17 cellular contexts compared by ENCODE assay signal in the genomic region with DNA sequence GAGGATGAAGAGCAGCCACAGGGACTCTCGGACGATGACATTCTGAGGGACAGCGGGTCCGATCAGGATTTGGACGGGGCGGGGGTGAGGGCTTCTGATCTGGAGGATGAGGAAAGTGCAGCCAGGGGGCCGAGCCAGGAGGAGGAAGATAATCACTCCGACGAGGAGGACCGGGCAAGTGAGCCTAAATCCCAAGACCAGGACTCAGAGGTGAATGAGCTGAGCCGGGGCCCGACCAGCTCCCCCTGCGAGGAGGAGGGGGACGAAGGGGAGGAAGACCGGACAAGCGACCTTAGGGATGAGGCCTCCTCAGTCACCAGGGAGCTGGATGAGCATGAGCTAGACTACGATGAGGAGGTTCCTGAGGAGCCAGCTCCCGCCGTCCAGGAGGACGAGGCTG. TPM values are rescaled to one million over a fixed set of nuclear protein-coding genes. Genes with fewer than 3 reads are reported as not detected.
DNase-seq lines count a peak whose midpoint lies in the region; ATAC-seq, FAIRE-seq and TF ChIP-seq lines count a peak whose summit lies in the region.
"Had no signal": no experiment of that assay in that cellular context is flagged by ENCODE, and none has a peak within 500 bp of the region (broad histone marks: within the 10 kb centered on the region; RNA-seq: fewer than 3 reads in every experiment).

No MANE protein-coding gene starts in this region.

- no peaks in the 10 kb centered on the region for H3K9me3 Mint-ChIP-seq in activated T-cell treated with anti-CD3 and anti-CD28 coated beads, Interleukin-2, amount 50 U/mL, for 72 hours
- no peaks in the 10 kb centered on the region for H3K9me3 Mint-ChIP-seq in activated T-cell treated with anti-CD3 and anti-CD28 coated beads, Interleukin-2, amount 50 U/mL, for 4 hours
- no peaks in the 10 kb centered on the region for H3K9me3 Mint-ChIP-seq in activated naive CD8-positive, alpha-beta T cell treated with anti-CD3 and anti-CD28 coated beads, Interleukin-2, amount 10 ng/mL, durations not matched to agents 7 days and 5 days
- H3K9me3 Mint-ChIP-seq in endothelial cell (ENCODE audit: unreplicated experiment) = no peaks in the 10 kb centered on the region

- no peaks in the 10 kb centered on the region for H3K4me1 ChIP-seq in right cardiac atrium (ENCODE audit: control insufficient read depth, insufficient read depth, low read length)

- H3K9me3 ChIP-seq in T-helper 17 cell (ENCODE audit: control insufficient read depth, low read length, poor library complexity, severe bottlenecking) = no peaks in the 10 kb centered on the region
- no peaks in the 10 kb centered on the region for H3K9me3 ChIP-seq in right cardiac atrium (ENCODE audit: control insufficient read depth, low read length)
- H3K9me3 ChIP-seq: BLaER1 treated with 17β-estradiol and CSF1 and Interleukin-3, amounts not matched to agents 10 nM and 100 nM had no signal

- no peak overlapping the region for H3K27ac ChIP-seq in right cardiac atrium (ENCODE audit: low read length)
- H3K27ac ChIP-seq: BLaER1 treated with 17β-estradiol and CSF1 and Interleukin-3, amounts not matched to agents 10 nM and 100 nM; KMS-11 had no signal

- H3K4me3 Mint-ChIP-seq in activated T-cell treated with anti-CD3 and anti-CD28 coated beads, Interleukin-2, amount 50 U/mL, for 72 hours = no peak overlapping the region
- H3K4me3 Mint-ChIP-seq in activated T-cell treated with anti-CD3 and anti-CD28 coated beads, Interleukin-2, amount 50 U/mL, for 4 hours = no peak overlapping the region
- peak overlapping the region; percentile 82 for H3K4me3 Mint-ChIP-seq in T-helper 17 cell
- H3K4me3 Mint-ChIP-seq in activated naive CD8-positive, alpha-beta T cell treated with anti-CD3 and anti-CD28 coated beads, Interleukin-2, amount 10 ng/mL, durations not matched to agents 7 days and 5 days = peak overlapping the region; percentile 41
- no peak overlapping the region for H3K4me3 Mint-ChIP-seq in endothelial cell (ENCODE audit: unreplicated experiment)

- no peak overlapping the region for H3K4me3 ChIP-seq in right cardiac atrium (ENCODE audit: low read length)
- H3K4me3 ChIP-seq: BLaER1 treated with 17β-estradiol and CSF1 and Interleukin-3, amounts not matched to agents 10 nM and 100 nM had no signal

- WGBS in right cardiac atrium = 92% methylated on average over 20 of the region's 20 CpGs

- no peaks in the 10 kb centered on the region for H3K27me3 Mint-ChIP-seq in activated T-cell treated with anti-CD3 and anti-CD28 coated beads, Interleukin-2, amount 50 U/mL, for 72 hours (ENCODE audit: low read depth)
- H3K27me3 Mint-ChIP-seq in activated T-cell treated with anti-CD3 and anti-CD28 coated beads, Interleukin-2, amount 50 U/mL, for 4 hours (ENCODE audit: low read depth) = no peaks in the 10 kb centered on the region
- H3K27me3 Mint-ChIP-seq in T-helper 17 cell = no peaks in the 10 kb centered on the region
- no peaks in the 10 kb centered on the region for H3K27me3 Mint-ChIP-seq in activated naive CD8-positive, alpha-beta T cell treated with anti-CD3 and anti-CD28 coated beads, Interleukin-2, amount 10 ng/mL, durations not matched to agents 7 days and 5 days
- H3K27me3 Mint-ChIP-seq in endothelial cell (ENCODE audit: unreplicated experiment) = peaks cover 2% of the 10 kb centered on the region

- no peak for FAIRE-seq in HTR-8/SVneo (lab: Jason Lieb, UNC)
- FAIRE-seq: H1 had no signal

- H3K4me1 Mint-ChIP-seq in activated T-cell treated with anti-CD3 and anti-CD28 coated beads, Interleukin-2, amount 50 U/mL, for 72 hours (ENCODE audit: low read depth) = peaks cover 65% of the 10 kb centered on the region
- peaks cover 35% of the 10 kb centered on the region for H3K4me1 Mint-ChIP-seq in activated T-cell treated with anti-CD3 and anti-CD28 coated beads, Interleukin-2, amount 50 U/mL, for 4 hours (ENCODE audit: low read depth)
- H3K4me1 Mint-ChIP-seq in T-helper 17 cell (peaks cover 29% of the 10 kb centered on the region), endothelial cell (ENCODE audit: unreplicated experiment) (no peaks in the 10 kb centered on the region)
- H3K4me1 Mint-ChIP-seq in activated naive CD8-positive, alpha-beta T cell treated with anti-CD3 and anti-CD28 coated beads, Interleukin-2, amount 10 ng/mL, durations not matched to agents 7 days and 5 days = peaks cover 28% of the 10 kb centered on the region

- intact Hi-C loops in right cardiac atrium (cut with DNase I) = no loop called here

- no peak for TF ChIP-seq CTCF in endothelial cell (IDR thresholded peaks at IDR 0.05; ENCODE audit: unreplicated experiment)

- POLR2A ChIA-PET in activated naive CD8-positive, alpha-beta T cell treated with anti-CD3 and anti-CD28 coated beads, Interleukin-2, amount 10 ng/mL, durations not matched to agents 7 days and 5 days (lab: Charles Lee) = no interaction called here

- peak overlapping the region; percentile 80 for H3K27ac Mint-ChIP-seq in activated T-cell treated with anti-CD3 and anti-CD28 coated beads, Interleukin-2, amount 50 U/mL, for 72 hours
- H3K27ac Mint-ChIP-seq in T-helper 17 cell (peak overlapping the region; percentile 69), endothelial cell (ENCODE audit: unreplicated experiment) (peak overlapping the region; percentile 9)
- H3K27ac Mint-ChIP-seq in activated naive CD8-positive, alpha-beta T cell treated with anti-CD3 and anti-CD28 coated beads, Interleukin-2, amount 10 ng/mL, durations not matched to agents 7 days and 5 days = peak overlapping the region; percentile 11

- no peak for ATAC-seq in activated T-cell treated with anti-CD3 and anti-CD28 coated beads, Interleukin-2, amount 50 U/mL, for 72 hours (replicated peaks in 1 of 2)
- ATAC-seq in activated T-cell treated with anti-CD3 and anti-CD28 coated beads, Interleukin-2, amount 50 U/mL, for 4 hours = no peak
- ATAC-seq in T-helper 17 cell (no peak), right cardiac atrium (no peak)
- ATAC-seq in activated naive CD8-positive, alpha-beta T cell treated with anti-CD3 and anti-CD28 coated beads, Interleukin-2, amount 10 ng/mL, durations not matched to agents 7 days and 5 days (ENCODE audit: low read depth) = no peak

- no peak for DNase-seq in activated T-cell treated with anti-CD3 and anti-CD28 coated beads, Interleukin-2, amount 50 U/mL, for 72 hours
- DNase-seq in activated T-cell treated with anti-CD3 and anti-CD28 coated beads, Interleukin-2, amount 50 U/mL, for 4 hours = no peak
- DNase-seq in T-helper 17 cell (no peak), endothelial cell (ENCODE audit: low spot score) (no peak), HTR-8/SVneo (ENCODE audit: insufficient read length, low spot score) (no peak), right cardiac atrium (no peak)
- DNase-seq in activated naive CD8-positive, alpha-beta T cell treated with anti-CD3 and anti-CD28 coated beads, Interleukin-2, amount 10 ng/mL, durations not matched to agents 7 days and 5 days = no peak
- DNase-seq: DMS79, NCI-H1417 treated with DMSO at 0.1 percent for 48 hours, NCI-H187 treated with DMSO at 0.1 percent for 48 hours, NCI-H226, NCI-H524 treated with DMSO at 0.1 percent for 48 hours, RPMI8226, SHP77 treated with DMSO at 0.1 percent for 48 hours had no signal

- H3K27me3 ChIP-seq in right cardiac atrium (ENCODE audit: control insufficient read depth, insufficient read depth) = no peaks in the 10 kb centered on the region
- H3K27me3 ChIP-seq: BLaER1 treated with 17β-estradiol and CSF1 and Interleukin-3, amounts not matched to agents 10 nM and 100 nM had no signal

- peaks cover 12 to 28% of the 10 kb centered on the region in 2 donors for H3K36me3 Mint-ChIP-seq in activated T-cell treated with anti-CD3 and anti-CD28 coated beads, Interleukin-2, amount 50 U/mL, for 72 hours (ENCODE audit: insufficient read depth in 2 of 2)
- H3K36me3 Mint-ChIP-seq in activated T-cell treated with anti-CD3 and anti-CD28 coated beads, Interleukin-2, amount 50 U/mL, for 4 hours (ENCODE audit: insufficient read depth) = peaks cover 23% of the 10 kb centered on the region
- peaks cover 5% of the 10 kb centered on the region for H3K36me3 Mint-ChIP-seq in T-helper 17 cell (ENCODE audit: low read depth)
- H3K36me3 Mint-ChIP-seq in activated naive CD8-positive, alpha-beta T cell treated with anti-CD3 and anti-CD28 coated beads, Interleukin-2, amount 10 ng/mL, durations not matched to agents 7 days and 5 days = peaks cover 12% of the 10 kb centered on the region
- H3K36me3 Mint-ChIP-seq in endothelial cell (ENCODE audit: low read depth, unreplicated experiment) = peaks cover 29% of the 10 kb centered on the region

RNA-seq across cellular contexts. Expression of a gene that starts 7.0 kb away (rescaled TPM):
- 10 to 100 TPM; 88.7 to 99.0 TPM for total RNA-seq in activated T-cell treated with anti-CD3 and anti-CD28 coated beads, Interleukin-2, amount 50 U/mL, for 72 hours
- total RNA-seq in activated T-cell treated with anti-CD3 and anti-CD28 coated beads, Interleukin-2, amount 50 U/mL, for 4 hours = 100 to 1,000 TPM; 117 to 122 (median 118) TPM
- total RNA-seq in T-helper 17 cell (100 to 1,000 TPM; 100 to 141 TPM), endothelial cell (ENCODE audit: unreplicated experiment) (49.3 TPM), right cardiac atrium (10 to 100 TPM; 17.5 to 25.1 (median 21.2) TPM)
- 10 to 100 TPM; 83.4 to 88.7 TPM for total RNA-seq in activated naive CD8-positive, alpha-beta T cell treated with anti-CD3 and anti-CD28 coated beads, Interleukin-2, amount 10 ng/mL, durations not matched to agents 7 days and 5 days
- polyA plus RNA-seq in right cardiac atrium = 19.6 TPM

Comparison
In these comparisons a context has a peak if more than half of its experiments do, and no peak if none do; other contexts are left out.
1. H3K27ac Mint-ChIP-seq: peak in every context shown above with its lines; median percentile 80 in activated T-cell treated with anti-CD3 and anti-CD28 coated beads, Interleukin-2, amount 50 U/mL, for 72 hours; 69 in T-helper 17 cell; 11 in activated naive CD8-positive, alpha-beta T cell treated with anti-CD3 and anti-CD28 coated beads, Interleukin-2, amount 10 ng/mL, durations not matched to agents 7 days and 5 days; 9 in endothelial cell.
2. H3K4me3 Mint-ChIP-seq: peak in T-helper 17 cell (single experiment) and activated naive CD8-positive, alpha-beta T cell treated with anti-CD3 and anti-CD28 coated beads, Interleukin-2, amount 10 ng/mL, durations not matched to agents 7 days and 5 days (single experiment); none in activated T-cell treated with anti-CD3 and anti-CD28 coated beads, Interleukin-2, amount 50 U/mL, for 72 hours (0 of 2), activated T-cell treated with anti-CD3 and anti-CD28 coated beads, Interleukin-2, amount 50 U/mL, for 4 hours (single experiment) and endothelial cell (single experiment).